11 cellular contexts compared by ENCODE assay signal in the genomic region with DNA sequence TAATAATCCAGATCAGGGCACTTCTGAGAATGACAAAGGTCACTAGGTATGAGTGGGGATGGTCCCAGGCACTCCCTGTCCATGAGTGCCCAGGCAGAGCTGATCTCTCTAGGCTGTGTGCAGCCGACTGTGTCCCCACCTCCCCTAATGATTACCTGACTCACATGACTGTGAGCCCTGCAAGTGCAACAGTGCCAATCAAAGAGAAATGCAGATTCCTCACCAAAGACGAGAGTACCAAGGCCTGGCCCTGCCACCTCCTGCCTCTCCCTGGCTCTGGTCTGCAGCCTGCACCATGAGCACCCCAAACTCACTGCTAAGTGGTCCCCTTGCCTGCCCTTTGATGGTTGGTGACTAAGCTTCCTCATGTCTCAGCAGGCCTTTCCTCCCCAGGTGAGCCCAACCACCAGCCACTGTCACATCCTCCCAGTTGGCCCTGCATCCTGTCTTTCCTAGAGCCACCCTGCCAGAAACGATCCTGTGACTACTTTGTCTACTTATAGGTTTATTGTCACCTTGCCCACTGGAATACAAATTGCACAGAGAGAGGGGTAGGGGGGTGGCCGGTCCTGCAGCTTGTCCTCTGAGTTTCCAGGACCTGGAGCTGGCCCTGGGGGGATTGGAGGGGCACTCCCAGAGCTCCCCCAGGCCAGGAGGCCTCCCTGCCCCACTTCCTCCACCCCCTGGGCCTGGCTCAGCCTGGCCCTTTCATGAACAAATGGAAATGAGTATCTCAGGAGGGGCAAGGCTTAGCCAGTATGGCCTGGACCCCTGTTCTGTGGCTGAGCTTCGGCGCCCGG. TPM values are rescaled to one million over a fixed set of nuclear protein-coding genes. Genes with fewer than 3 reads are reported as not detected.
DNase-seq lines count a peak whose midpoint lies in the region; FAIRE-seq and TF ChIP-seq lines count a peak whose summit lies in the region.
"Had no signal": no experiment of that assay in that cellular context is flagged by ENCODE, and none has a peak within 500 bp of the region (broad histone marks: within the 10 kb centered on the region; RNA-seq: fewer than 3 reads in every experiment).

No MANE protein-coding gene starts in this region.

- H3K36me3 Mint-ChIP-seq in T-helper 2 cell treated with Interferon-gamma antibody and Interleukin-4, amounts not matched to agents 5 μg/mL and 100 μg/mL, for 36 hours (ENCODE audit: low read depth): no peaks in the 10 kb centered on the region
- peaks cover 4% of the 10 kb centered on the region for H3K36me3 Mint-ChIP-seq in neural crest cell (ENCODE audit: low read depth)

- peaks cover 6% of the 10 kb centered on the region for H3K9me3 Mint-ChIP-seq in T-helper 2 cell treated with Interferon-gamma antibody and Interleukin-4, amounts not matched to agents 5 μg/mL and 100 μg/mL, for 36 hours
- peaks cover 5% of the 10 kb centered on the region for H3K9me3 Mint-ChIP-seq in neural crest cell

- H3K27me3 Mint-ChIP-seq in T-helper 2 cell treated with Interferon-gamma antibody and Interleukin-4, amounts not matched to agents 5 μg/mL and 100 μg/mL, for 36 hours (ENCODE audit: low read depth): peaks cover 2% of the 10 kb centered on the region
- no peaks in the 10 kb centered on the region for H3K27me3 Mint-ChIP-seq in neural crest cell (ENCODE audit: low read depth)

- no peak for FAIRE-seq in HTR-8/SVneo (lab: Jason Lieb, UNC)

- peak overlapping the region; percentile 30 for H3K4me3 Mint-ChIP-seq in T-helper 2 cell treated with Interferon-gamma antibody and Interleukin-4, amounts not matched to agents 5 μg/mL and 100 μg/mL, for 36 hours
- H3K4me3 Mint-ChIP-seq in neural crest cell: no peak overlapping the region

- H3K4me1 Mint-ChIP-seq in T-helper 2 cell treated with Interferon-gamma antibody and Interleukin-4, amounts not matched to agents 5 μg/mL and 100 μg/mL, for 36 hours (ENCODE audit: low read depth): peaks cover 18% of the 10 kb centered on the region
- H3K4me1 Mint-ChIP-seq in neural crest cell: no peaks in the 10 kb centered on the region

- peak overlapping the region; percentile 56 for H3K27ac Mint-ChIP-seq in T-helper 2 cell treated with Interferon-gamma antibody and Interleukin-4, amounts not matched to agents 5 μg/mL and 100 μg/mL, for 36 hours
- peak overlapping the region; percentile 60 for H3K27ac Mint-ChIP-seq in neural crest cell (ENCODE audit: unreplicated experiment)

- TF ChIP-seq CTCF in neural crest cell (conservative IDR thresholded peaks at IDR 0.05): no peak

- DNase-seq in DMS53 (lab: John Stamatoyannopoulos, UW) (peak; percentile 36), DMS53 treated with DMSO at 0.1 percent for 48 hours (lab: John Stamatoyannopoulos, UW; ENCODE audit: unreplicated experiment) (no peak), neural crest cell (ENCODE audit: low read depth, low spot score) (no peak), LoVo (ENCODE audit: low spot score) (no peak), GM19240 (ENCODE audit: insufficient read length, low spot score) (no peak), HTR-8/SVneo (ENCODE audit: insufficient read length, low spot score) (no peak)
- peak; percentile 23 for DNase-seq in T-helper 2 cell treated with Interferon-gamma antibody and Interleukin-4, amounts not matched to agents 5 μg/mL and 100 μg/mL, for 36 hours (ENCODE audit: low spot score)
- peak; percentile 65 for DNase-seq in activated effector memory CD4-positive, alpha-beta T cell treated with anti-CD3 and anti-CD28 coated beads, Interleukin-2, amount 50 U/mL, for 16 hours
- DNase-seq: 8988T, NCI-H1417 treated with DMSO at 0.1 percent for 48 hours had no signal

RNA-seq across cellular contexts. Expression of gene GDF10, which starts 22.4 kb away (rescaled TPM):
- total RNA-seq in neural crest cell: 2.9 and 3.2 TPM in 2 replicates

RNA-seq across cellular contexts. Expression of gene GDF2, which starts 44.7 kb away (rescaled TPM):
- not detected in 2 replicates for total RNA-seq in neural crest cell
- total RNA-seq: sciatic nerve had no signal

Comparison
In these comparisons a context has a peak if more than half of its experiments do, and no peak if none do; other contexts are left out.
1. DNase-seq: peak in DMS53 (single experiment), T-helper 2 cell treated with Interferon-gamma antibody and Interleukin-4, amounts not matched to agents 5 μg/mL and 100 μg/mL, for 36 hours (single experiment) and activated effector memory CD4-positive, alpha-beta T cell treated with anti-CD3 and anti-CD28 coated beads, Interleukin-2, amount 50 U/mL, for 16 hours (single experiment); none in DMS53 treated with DMSO at 0.1 percent for 48 hours (single experiment), neural crest cell (single experiment), LoVo (single experiment), GM19240 (single experiment) and HTR-8/SVneo (single experiment).